Comparison of ENCODE assay signal across 30 cellular contexts in genomic region chr6:150456466-150456865, GRCh38.
"Had no signal": no experiment of that assay in that cellular context is flagged by ENCODE, and none has a peak within 500 bp of the region (broad histone marks: within the 10 kb centered on the region; RNA-seq: fewer than 3 reads in every experiment).

No MANE protein-coding gene starts in this region.

- H3K4me3 ChIP-seq: adrenal gland, heart left ventricle, left ventricle myocardium inferior, lung, sigmoid colon, smooth muscle cell, uterus had no signal

- H3K4me2 ChIP-seq: smooth muscle cell had no signal

- H3K4me1 ChIP-seq: adrenal gland, sigmoid colon, uterus had no signal

- H3K27ac ChIP-seq: adrenal gland, heart left ventricle, left ventricle myocardium inferior, neutrophil, sigmoid colon, uterus had no signal

- H3K4me1 Mint-ChIP-seq: activated naive CD8-positive, alpha-beta T cell treated with anti-CD3 and anti-CD28 coated beads for 36 hours; stimulated activated naive CD8-positive, alpha-beta T cell treated with anti-CD3 and anti-CD28 coated beads, Interleukin-15, amount 100 ng/mL, for 72 hours had no signal

- ATAC-seq: heart left ventricle had no signal

- H3K4me3 Mint-ChIP-seq: activated naive CD4-positive, alpha-beta T cell treated with anti-CD3 and anti-CD28 coated beads for 36 hours; activated naive CD8-positive, alpha-beta T cell treated with anti-CD3 and anti-CD28 coated beads for 36 hours; activated T-helper 1 cell treated with anti-CD3 and anti-CD28 coated beads, Interleukin-12 subunit alpha, Interleukin-12 subunit beta, Interleukin-2, Interleukin-4 antibody, amounts not matched to agents 30 ng/mL and 10 ng/mL and 1 ng/mL, durations not matched to agents 14 hours and 24 hours and 36 hours; nephron progenitor cell; stimulated activated memory B cell treated with anti-CD40 and anti-IgM and Interleukin-4, amounts not matched to agents 10 μg/mL and 1 μg/mL and 100 μg/mL, for 72 hours; stimulated activated naive CD8-positive, alpha-beta T cell treated with anti-CD3 and anti-CD28 coated beads, Interleukin-15, amount 100 ng/mL, for 72 hours; type B pancreatic cell had no signal

- H3K27me3 Mint-ChIP-seq: activated naive CD8-positive, alpha-beta T cell treated with anti-CD3 and anti-CD28 coated beads for 36 hours; progenitor cell of endocrine pancreas; stimulated activated memory B cell treated with anti-CD40 and anti-IgM and Interleukin-4, amounts not matched to agents 10 μg/mL and 1 μg/mL and 100 μg/mL, for 72 hours; type B pancreatic cell had no signal

- H3K9me3 ChIP-seq: adrenal gland, heart left ventricle, neutrophil, sigmoid colon, uterus had no signal

- DNase-seq: activated CD4-positive, alpha-beta T cell treated with anti-CD3 and anti-CD28 coated beads for 4 hours; activated CD4-positive, alpha-beta T cell treated with anti-CD3 and anti-CD28 coated beads, Interleukin-2, amount 50 U/mL, for 48 hours; activated CD4-positive, CD25-positive, alpha-beta regulatory T cell; activated CD8-positive, alpha-beta memory T cell treated with anti-CD3 and anti-CD28 coated beads for 24 hours; activated CD8-positive, alpha-beta memory T cell treated with anti-CD3 and anti-CD28 coated beads, Interleukin-2, amount 50 U/mL, for 4 hours; activated effector memory CD4-positive, alpha-beta T cell treated with anti-CD3 and anti-CD28 coated beads, Interleukin-2, amount 50 U/mL, for 16 hours; activated naive CD4-positive, alpha-beta T cell treated with anti-CD3 and anti-CD28 coated beads for 36 hours; activated naive CD8-positive, alpha-beta T cell treated with anti-CD3 and anti-CD28 coated beads for 36 hours; activated T-cell treated with anti-CD3 and anti-CD28 coated beads, Interleukin-2, amount 50 U/mL, for 1 hour; adrenal gland; central memory CD4-positive, alpha-beta T cell; heart left ventricle; kidney glomerular epithelial cell; left ventricle myocardium inferior; nephron progenitor cell; retina; sigmoid colon; stimulated activated CD4-positive, alpha-beta T cell treated with anti-CD3 and anti-CD28 coated beads, Interleukin-1b, Interleukin-23, amount 100 ng/mL, for 48 hours; stimulated activated CD4-positive, alpha-beta T cell treated with anti-CD3 and anti-CD28 coated beads, Interleukin-4, amount 100 ng/mL, for 4 hours; stimulated activated CD8-positive, alpha-beta memory T cell treated with anti-CD3 and anti-CD28 coated beads, Interleukin-4, amount 100 ng/mL, for 48 hours; stimulated activated naive CD8-positive, alpha-beta T cell treated with anti-CD3 and anti-CD28 coated beads, Interleukin-15, amount 100 ng/mL, for 72 hours; substantia nigra; uterus had no signal

- H3K27me3 ChIP-seq: adrenal gland, heart left ventricle, neutrophil, sigmoid colon, uterus had no signal

- H3K36me3 ChIP-seq: adrenal gland, heart left ventricle, left ventricle myocardium inferior, neutrophil, sigmoid colon, uterus had no signal

- H3K36me3 Mint-ChIP-seq: activated naive CD8-positive, alpha-beta T cell treated with anti-CD3 and anti-CD28 coated beads for 36 hours; stimulated activated memory B cell treated with anti-CD40 and anti-IgM and Interleukin-4, amounts not matched to agents 10 μg/mL and 1 μg/mL and 100 μg/mL, for 72 hours; type B pancreatic cell had no signal

- H3K27ac Mint-ChIP-seq: activated naive CD4-positive, alpha-beta T cell treated with anti-CD3 and anti-CD28 coated beads for 36 hours; activated naive CD8-positive, alpha-beta T cell treated with anti-CD3 and anti-CD28 coated beads for 36 hours; activated T-helper 1 cell treated with anti-CD3 and anti-CD28 coated beads, Interleukin-12 subunit alpha, Interleukin-12 subunit beta, Interleukin-2, Interleukin-4 antibody, amounts not matched to agents 30 ng/mL and 10 ng/mL and 1 ng/mL, durations not matched to agents 14 hours and 24 hours and 36 hours; progenitor cell of endocrine pancreas; stimulated activated memory B cell treated with anti-CD40 and anti-IgM and Interleukin-4, amounts not matched to agents 10 μg/mL and 1 μg/mL and 100 μg/mL, for 72 hours; type B pancreatic cell had no signal

- H3K9me3 Mint-ChIP-seq: activated naive CD4-positive, alpha-beta T cell treated with anti-CD3 and anti-CD28 coated beads for 36 hours; activated naive CD8-positive, alpha-beta T cell treated with anti-CD3 and anti-CD28 coated beads for 36 hours; activated T-helper 1 cell treated with anti-CD3 and anti-CD28 coated beads, Interleukin-12 subunit alpha, Interleukin-12 subunit beta, Interleukin-2, Interleukin-4 antibody, amounts not matched to agents 30 ng/mL and 10 ng/mL and 1 ng/mL, durations not matched to agents 14 hours and 24 hours and 36 hours; stimulated activated memory B cell treated with anti-CD40 and anti-IgM and Interleukin-4, amounts not matched to agents 10 μg/mL and 1 μg/mL and 100 μg/mL, for 72 hours; stimulated activated naive CD8-positive, alpha-beta T cell treated with anti-CD3 and anti-CD28 coated beads, Interleukin-15, amount 100 ng/mL, for 72 hours; type B pancreatic cell had no signal
